Comparison of ENCODE assay signal across 8 cellular contexts in genomic region chr11:64240467-64241174, GRCh38. TPM values are rescaled to one million over a fixed set of nuclear protein-coding genes. Genes with fewer than 3 reads are reported as not detected.
A peak's percentile ranks its signal among the peaks of the same experiment; 100 is the strongest.
DNase-seq lines count a peak whose midpoint lies in the region; TF ChIP-seq lines count a peak whose summit lies in the region.

Gene FKBP2 (plus strand): TSS chr11:64241095. CDS start chr11:64242388, 1,293 bp downstream.

- peak; percentile 41 for TF ChIP-seq CTCF in neutrophil (IDR thresholded peaks at IDR 0.05)

- no peaks in the 10 kb centered on the region for H3K9me3 ChIP-seq in neutrophil

- H3K27ac ChIP-seq in neutrophil (peak within 1 kb of the TSS; percentile 96), substantia nigra (ENCODE audit: low read depth, low read length, poor library complexity, severe bottlenecking) (peak within 1 kb of the TSS; percentile 99)

- peak; percentile 99 for DNase-seq in GM03348 (ENCODE audit: low spot score)
- DNase-seq in HEK293T (ENCODE audit: extremely low spot score), result peak; percentile 96
- peak; percentile 96 for DNase-seq in MV-4-11 (lab: John Stamatoyannopoulos, UW)
- DNase-seq in SK-MEL-5 (ENCODE audit: low read depth, low spot score), result peak; percentile 93
- peak; percentile 98 for DNase-seq in activated naive CD4-positive, alpha-beta T cell treated with Interleukin-2 at 50 U/mL for 16 hours
- peak; percentile 93 for DNase-seq in foreskin melanocyte
- peak; percentile 82 to 100 (median 97) for DNase-seq in substantia nigra (lab: John Stamatoyannopoulos, UW)

- in situ Hi-C loops in SK-MEL-5 (cut with HindIII; ENCODE audit: low pct_unique_long_range_greater_than_20kb, low sequenced_read_pairs), result no loop called here

- peaks cover 3% of the 10 kb centered on the region for H3K27me3 ChIP-seq in neutrophil

- H3K4me1 ChIP-seq in neutrophil (ENCODE audit: control insufficient read depth in 1 of 2, insufficient read depth in 1 of 2, low read depth in 1 of 2, low read length in 1 of 2), result peaks cover 61 to 68% of the 10 kb centered on the region in 2 experiments

- H3K4me3 ChIP-seq in neutrophil (ENCODE audit: low read depth in 1 of 2, low read length in 1 of 2), result peak within 1 kb of the TSS; percentile 89 to 95

- POLR2A ChIA-PET in HEK293T (lab: Yijun Ruan, JAX), result interaction anchor here (0.8 to 8.3 kb wide), 8 partner anchors 9 to 77 kb away, joined by 4 to 59 read pairs (median 6); partner anchors contain the start of genes DNAJC4, NUDT22, PRDX5 and TRMT112

- no peaks in the 10 kb centered on the region for H3K36me3 ChIP-seq in neutrophil

- CTCF ChIA-PET in HEK293T (lab: Yijun Ruan, JAX), result interaction anchor here (1.0 to 1.6 kb wide), 2 partner anchors 36 to 64 kb away, joined by 3 to 6 read pairs; no protein-coding TSS in a partner anchor

TF ChIP-seq in HEK293T, 16 proteins besides CTCF, POLR2A, EP300 and RAD21:
- TF ChIP-seq ZNF384 (IDR thresholded peaks at IDR 0.05), result no peak
- no peak for TF ChIP-seq CTBP1 (IDR thresholded peaks at IDR 0.05; ENCODE audit: borderline replicate concordance)
- no peak for TF ChIP-seq SP1 (IDR thresholded peaks at IDR 0.05)
- no peak for TF ChIP-seq LEF1 (IDR thresholded peaks at IDR 0.05; ENCODE audit: borderline replicate concordance)
- TF ChIP-seq FOXM1 (IDR thresholded peaks at IDR 0.05; ENCODE audit: borderline replicate concordance), result peak; percentile 61
- peak; percentile 33; the same call in 1 of the 2 replicates for TF ChIP-seq L3MBTL2 (conservative IDR thresholded peaks at IDR 0.05)
- no peak for TF ChIP-seq FOXA1 (IDR thresholded peaks at IDR 0.05)
- no peak for TF ChIP-seq TARDBP (IDR thresholded peaks at IDR 0.05)
- TF ChIP-seq ELF4 (IDR thresholded peaks at IDR 0.05), result no peak
- no peak for TF ChIP-seq FOXK2 (IDR thresholded peaks at IDR 0.05)
- TF ChIP-seq ARNT (IDR thresholded peaks at IDR 0.05), result no peak
- no peak for TF ChIP-seq BHLHE40 (IDR thresholded peaks at IDR 0.05; ENCODE audit: borderline replicate concordance)
- TF ChIP-seq NFRKB (IDR thresholded peaks at IDR 0.05), result no peak
- TF ChIP-seq SUZ12 (IDR thresholded peaks at IDR 0.05), result no peak
- no peak for TF ChIP-seq PKNOX1 (IDR thresholded peaks at IDR 0.05)
- TF ChIP-seq HDGF (IDR thresholded peaks at IDR 0.05; ENCODE audit: borderline replicate concordance), result 0 out of 2 replicates have a peak, but pooled peaks have one; percentile 14

RNA-seq across cellular contexts. Expression of gene FKBP2, which starts in this region (rescaled TPM):
- total RNA-seq in SK-MEL-5 (2014; rRNA removed; shearing (Covaris generic)), result 78.1 and 107 TPM in 2 replicates
- polyA plus RNA-seq in SK-MEL-5 (2015; cell fraction: cytosol; rRNA removed), result 91.3 and 141 TPM in 2 replicates
- 46.0 and 50.2 TPM in 2 replicates for polyA plus RNA-seq in SK-MEL-5 (2015; cell fraction: nucleus; rRNA removed)

Comparison
In these comparisons a context has a peak if more than half of its experiments do, and no peak if none do; other contexts are left out.
1. Peak in every context shown above with its lines: DNase-seq, H3K4me3 ChIP-seq and H3K27ac ChIP-seq.